In genomic region chr19:41934849-41935374, GRCh38 we compare ENCODE assay signal across 9 cellular contexts. TPM values are rescaled to one million over a fixed set of nuclear protein-coding genes. Genes with fewer than 3 reads are reported as not detected.
DNase-seq lines count a peak whose midpoint lies in the region; ATAC-seq, FAIRE-seq and TF ChIP-seq lines count a peak whose summit lies in the region.
"Had no signal": no experiment of that assay in that cellular context is flagged by ENCODE, and none has a peak within 500 bp of the region (broad histone marks: within the 10 kb centered on the region; RNA-seq: fewer than 3 reads in every experiment).

No MANE protein-coding gene starts in this region.

- H3K27ac ChIP-seq in WERI-Rb-1 (peak overlapping the region; percentile 60), brain microvascular endothelial cell (no peak overlapping the region), kidney (ENCODE audit: low read depth in 2 of 2, low read length in 2 of 2) (no peak overlapping the region)

- intact Hi-C loops in kidney (cut with DNase I): no loop called here

- H3K9ac ChIP-seq in kidney (ENCODE audit: low read length in 2 of 2): no peak overlapping the region

- H3K9me3 ChIP-seq in WERI-Rb-1 (ENCODE audit: severe bottlenecking): no peaks in the 10 kb centered on the region
- no peaks in the 10 kb centered on the region for H3K9me3 ChIP-seq in kidney (ENCODE audit: control insufficient read depth in 1 of 2, low read length in 2 of 2)

- DNase-seq in NK-92 treated with Interleukin-12 subunit alpha and Interleukin-12 subunit beta, amount 100 ng/mL, for 24 hours (lab: John Stamatoyannopoulos, UW): peak; percentile 67
- no peak for DNase-seq in NK-92 (lab: John Stamatoyannopoulos, UW; ENCODE audit: unreplicated experiment)
- peak; percentile 76 for DNase-seq in NCI-H146 (lab: John Stamatoyannopoulos, UW)
- DNase-seq in WERI-Rb-1: peak; percentile 92
- DNase-seq in brain microvascular endothelial cell: peak; percentile 28
- peak; percentile 72 for DNase-seq in kidney
- peak; percentile 75 for DNase-seq in stimulated activated CD4-positive, alpha-beta T cell treated with anti-CD3 and anti-CD28 coated beads, Interleukin-4, amount 100 ng/mL, for 1 hour

- H3K36me3 ChIP-seq in WERI-Rb-1: no peaks in the 10 kb centered on the region
- no peaks in the 10 kb centered on the region for H3K36me3 ChIP-seq in brain microvascular endothelial cell (replicated peaks)
- no peaks in the 10 kb centered on the region for H3K36me3 ChIP-seq in kidney (ENCODE audit: control insufficient read depth in 1 of 2, insufficient read depth in 2 of 2, low read length in 2 of 2)

- no peak overlapping the region for H3K4me3 ChIP-seq in WERI-Rb-1 (ENCODE audit: low read depth, low read length)
- no peak overlapping the region for H3K4me3 ChIP-seq in brain microvascular endothelial cell (ENCODE audit: low read depth, low read length)
- H3K4me3 ChIP-seq in kidney (ENCODE audit: low read length in 2 of 2): no peak overlapping the region

- in situ Hi-C loops in brain microvascular endothelial cell (cut with HindIII; ENCODE audit: low pct_ligation_motif_present, low sequenced_read_pairs): no loop called here

- no peak for ATAC-seq in HG02759 (IDR thresholded peaks at IDR 0.05; ENCODE audit: unreplicated experiment)

- no peak for FAIRE-seq in kidney (lab: Jason Lieb, UNC)

- no peaks in the 10 kb centered on the region for H3K4me1 ChIP-seq in kidney (ENCODE audit: control insufficient read depth in 1 of 2, insufficient read depth in 1 of 2, low read depth in 1 of 2, low read length in 2 of 2)

- peak; percentile 69 for TF ChIP-seq CTCF in WERI-Rb-1 (IDR thresholded peaks at IDR 0.05; ENCODE audit: low read depth, low read length)
- peak; percentile 97 for TF ChIP-seq CTCF in brain microvascular endothelial cell (IDR thresholded peaks at IDR 0.05; ENCODE audit: low read depth, low read length, missing control alignments)
- peak; percentile 67 for TF ChIP-seq CTCF in kidney (IDR thresholded peaks at IDR 0.05; ENCODE audit: borderline replicate concordance, extremely low read depth, insufficient read depth)

- H3K27me3 ChIP-seq in WERI-Rb-1 (ENCODE audit: insufficient read depth, low read depth, severe bottlenecking) (peaks cover 1% of the 10 kb centered on the region), brain microvascular endothelial cell (replicated peaks) (peaks cover 59% of the 10 kb centered on the region)

RNA-seq across cellular contexts. Expression of gene ERFL, which starts 6.7 kb away (rescaled TPM):
- 0.69 TPM for total RNA-seq in kidney
- polyA plus RNA-seq in kidney (ENCODE audit: insufficient read depth, low read depth, low replicate concordance): not detected
- total RNA-seq: skeletal muscle tissue had no signal

RNA-seq across cellular contexts. Expression of gene RABAC1, which starts 24.2 kb away (rescaled TPM):
- 146 TPM for total RNA-seq in kidney
- 333 TPM for polyA plus RNA-seq in kidney (ENCODE audit: insufficient read depth, low read depth, low replicate concordance)

RNA-seq across cellular contexts. Expression of gene ARHGEF1, which starts 51.9 kb away (rescaled TPM):
- total RNA-seq in kidney: 139 TPM
- polyA plus RNA-seq in kidney (ENCODE audit: insufficient read depth, low read depth, low replicate concordance): 39.0 TPM

RNA-seq across cellular contexts. Expression of gene CD79A, which starts 57.8 kb away (rescaled TPM):
- total RNA-seq in kidney: 11.0 TPM
- 0.32 TPM for polyA plus RNA-seq in kidney (ENCODE audit: insufficient read depth, low read depth, low replicate concordance)

RNA-seq across cellular contexts. Expression of gene ATP1A3, which starts 59.1 kb away (rescaled TPM):
- total RNA-seq in kidney: not detected
- polyA plus RNA-seq in kidney (ENCODE audit: insufficient read depth, low read depth, low replicate concordance): not detected
- total RNA-seq: skeletal muscle tissue had no signal
